In the genomic region with DNA sequence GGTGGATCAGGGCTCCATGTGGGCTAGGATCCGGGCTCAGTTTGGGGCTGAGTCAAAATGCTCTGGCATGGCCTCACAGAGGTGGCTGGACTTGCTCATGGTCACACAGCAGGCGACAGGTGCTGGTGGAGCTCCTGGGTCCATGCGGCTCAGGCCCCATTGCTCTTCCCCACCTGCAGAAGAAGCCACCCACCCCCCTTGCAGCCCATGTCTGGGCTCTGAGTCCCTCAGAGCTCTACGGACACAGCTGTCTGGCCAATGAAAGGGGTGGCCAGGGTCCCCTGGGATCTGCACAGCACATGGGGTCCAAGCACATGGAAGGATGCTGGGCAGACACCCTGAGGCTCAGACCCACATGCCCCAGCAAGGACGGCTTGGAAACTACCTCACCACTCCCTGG, we compare ENCODE assay signal across 19 cellular contexts. TPM values are rescaled to one million over a fixed set of nuclear protein-coding genes. Genes with fewer than 3 reads are reported as not detected.
A peak's percentile ranks its signal among the peaks of the same experiment; 100 is the strongest.
DNase-seq lines count a peak whose midpoint lies in the region; ATAC-seq and TF ChIP-seq lines count a peak whose summit lies in the region.
"Had no signal": no experiment of that assay in that cellular context is flagged by ENCODE, and none has a peak within 500 bp of the region (broad histone marks: within the 10 kb centered on the region; RNA-seq: fewer than 3 reads in every experiment).

No MANE protein-coding gene starts in this region.

- H3K9me3 ChIP-seq in right atrium auricular region (no peaks in the 10 kb centered on the region), right cardiac atrium (ENCODE audit: control insufficient read depth, low read length) (no peaks in the 10 kb centered on the region), psoas muscle (no peaks in the 10 kb centered on the region)

- peaks cover 0 to 14% of the 10 kb centered on the region in 2 donors for H3K4me1 ChIP-seq in right atrium auricular region
- no peaks in the 10 kb centered on the region for H3K4me1 ChIP-seq in right cardiac atrium (ENCODE audit: control insufficient read depth, insufficient read depth, low read length)
- H3K4me1 ChIP-seq in psoas muscle: no peaks in the 10 kb centered on the region

- H3K4me3 ChIP-seq in right atrium auricular region: no peak overlapping the region
- no peak overlapping the region for H3K4me3 ChIP-seq in right cardiac atrium (ENCODE audit: low read length)
- no peak overlapping the region for H3K4me3 ChIP-seq in psoas muscle
- H3K4me3 ChIP-seq: GM12878, GM23248 had no signal

- H3K36me3 ChIP-seq in right atrium auricular region: no peaks in the 10 kb centered on the region
- H3K36me3 ChIP-seq in psoas muscle (ENCODE audit: insufficient read depth in 1 of 2, low read depth in 1 of 2): no peaks in the 10 kb centered on the region

- TF ChIP-seq CTCF in right atrium auricular region (IDR thresholded peaks at IDR 0.05) (no peak), psoas muscle (IDR thresholded peaks at IDR 0.05) (no peak)

- H3K27ac ChIP-seq in right atrium auricular region: no peak overlapping the region
- no peak overlapping the region for H3K27ac ChIP-seq in right cardiac atrium (ENCODE audit: low read length)
- no peak overlapping the region for H3K27ac ChIP-seq in psoas muscle
- H3K27ac ChIP-seq: 22Rv1, GM23248 had no signal

- WGBS in right cardiac atrium: 84% methylated on average over 5 of the region's 5 CpGs
- 71 to 89% (median 76%) methylated on average over 5 of the region's 5 CpGs for WGBS in psoas muscle, 3 donors

- no peak for ATAC-seq in Right ventricle myocardium inferior
- ATAC-seq in right cardiac atrium: no peak
- no peak for ATAC-seq in psoas muscle
- ATAC-seq in sciatic nerve: no peak

- DNase-seq in Right ventricle myocardium inferior (ENCODE audit: missing footprints): peak; percentile 52
- DNase-seq in right atrium auricular region (ENCODE audit: low spot score): no peak
- DNase-seq in NCI-H69 (lab: John Stamatoyannopoulos, UW): peak; percentile 42
- peak in 2 of 3 donors; percentile 11 to 38 for DNase-seq in right cardiac atrium
- DNase-seq in psoas muscle: peak; percentile 7 to 41
- DNase-seq in stimulated activated CD4-positive, alpha-beta T cell treated with anti-CD3 and anti-CD28 coated beads, Interleukin-4, amount 100 ng/mL, for 4 hours: no peak
- DNase-seq in hepatic stellate cell (ENCODE audit: low spot score): no peak
- no peak for DNase-seq in sciatic nerve (ENCODE audit: low spot score)
- DNase-seq: Calu3; CD4-positive, alpha-beta T cell; GM23248; H7 had no signal

- H3K27me3 ChIP-seq in right atrium auricular region: no peaks in the 10 kb centered on the region
- no peaks in the 10 kb centered on the region for H3K27me3 ChIP-seq in right cardiac atrium (ENCODE audit: control insufficient read depth, insufficient read depth)
- peaks cover 0 to 33% (median 4%) of the 10 kb centered on the region in 3 donors for H3K27me3 ChIP-seq in psoas muscle (ENCODE audit: insufficient read depth in 3 of 3, low read length in 2 of 3)

- intact Hi-C loops in Right ventricle myocardium inferior (cut with DNase I) (loop anchor here (5.0 kb wide), 2 partner anchors 80 to 485 kb away; no protein-coding TSS in a partner anchor), right cardiac atrium (cut with DNase I) (loop anchor here (2.0 to 10.0 kb wide), 4 partner anchors 424 to 488 kb away; a partner anchor contains a TSS), psoas muscle (cut with DNase I) (loop anchor here (5.0 kb wide), 2 partner anchors 425 to 485 kb away; a partner anchor contains a TSS), sciatic nerve (cut with DNase I) (loop anchor here (10.0 kb wide), 1 partner anchor 488 kb away; no protein-coding TSS in a partner anchor)

RNA-seq across cellular contexts. Expression of a gene that starts 17.0 kb away (rescaled TPM):
- total RNA-seq in Right ventricle myocardium inferior (40.0 TPM), right atrium auricular region (100 to 1,000 TPM in 1 of 2 donors, 10 to 100 TPM in 1; 59.5 to 135 TPM), right cardiac atrium (100 to 1,000 TPM in 3 of 4 donors, 10 to 100 TPM in 1; 56.5 to 117 (median 104) TPM), psoas muscle (1 to 10 TPM in 1 of 4 donors, under 1 TPM in 3; 0.32 to 7.3 (median 0.33) TPM), sciatic nerve (4.7 TPM)
- polyA plus RNA-seq in right cardiac atrium (153 TPM), psoas muscle (1 to 10 TPM in 2 of 3 donors, under 1 TPM in 1; 0.58 to 4.0 (median 1.9) TPM)
- total RNA-seq: A673; Calu3; CD4-positive, alpha-beta T cell; G401; GM12878; GM23248; H7 had no signal
- polyA plus RNA-seq: BJ, GM12878, GM23248, IgD-negative memory B cell had no signal

RNA-seq across cellular contexts. Expression of a gene that starts 42.0 kb away (rescaled TPM):
- total RNA-seq in Right ventricle myocardium inferior: not detected
- 1 to 10 TPM in 1 of 2 donors, under 1 TPM in 1; 0.52 to 2.2 TPM for total RNA-seq in right atrium auricular region
- total RNA-seq in right cardiac atrium: 1 to 10 TPM in 2 of 4 donors, under 1 TPM in 2; 0.57 to 2.2 (median 0.94) TPM
- polyA plus RNA-seq in right cardiac atrium: 1.4 TPM
- not detected for total RNA-seq in psoas muscle
- polyA plus RNA-seq in psoas muscle: under 1 TPM in 1 of 3 donors, not detected in 2; 0.01 TPM
- 4.5 TPM for total RNA-seq in sciatic nerve
- total RNA-seq: Calu3; CD4-positive, alpha-beta T cell; G401; GM12878; GM23248; HT-29 had no signal
- polyA plus RNA-seq: GM12878, GM23248, IgD-negative memory B cell had no signal

Comparison
In these comparisons a context has a peak if more than half of its experiments do, and no peak if none do; other contexts are left out.
1. DNase-seq: peak in Right ventricle myocardium inferior (single experiment), NCI-H69 (single experiment), right cardiac atrium (2 of 3) and psoas muscle (2 of 2); none in right atrium auricular region (single experiment), stimulated activated CD4-positive, alpha-beta T cell treated with anti-CD3 and anti-CD28 coated beads, Interleukin-4, amount 100 ng/mL, for 4 hours (0 of 2), hepatic stellate cell (single experiment) and sciatic nerve (single experiment).